Comparison of ENCODE assay signal across 8 cellular contexts in the genomic region with DNA sequence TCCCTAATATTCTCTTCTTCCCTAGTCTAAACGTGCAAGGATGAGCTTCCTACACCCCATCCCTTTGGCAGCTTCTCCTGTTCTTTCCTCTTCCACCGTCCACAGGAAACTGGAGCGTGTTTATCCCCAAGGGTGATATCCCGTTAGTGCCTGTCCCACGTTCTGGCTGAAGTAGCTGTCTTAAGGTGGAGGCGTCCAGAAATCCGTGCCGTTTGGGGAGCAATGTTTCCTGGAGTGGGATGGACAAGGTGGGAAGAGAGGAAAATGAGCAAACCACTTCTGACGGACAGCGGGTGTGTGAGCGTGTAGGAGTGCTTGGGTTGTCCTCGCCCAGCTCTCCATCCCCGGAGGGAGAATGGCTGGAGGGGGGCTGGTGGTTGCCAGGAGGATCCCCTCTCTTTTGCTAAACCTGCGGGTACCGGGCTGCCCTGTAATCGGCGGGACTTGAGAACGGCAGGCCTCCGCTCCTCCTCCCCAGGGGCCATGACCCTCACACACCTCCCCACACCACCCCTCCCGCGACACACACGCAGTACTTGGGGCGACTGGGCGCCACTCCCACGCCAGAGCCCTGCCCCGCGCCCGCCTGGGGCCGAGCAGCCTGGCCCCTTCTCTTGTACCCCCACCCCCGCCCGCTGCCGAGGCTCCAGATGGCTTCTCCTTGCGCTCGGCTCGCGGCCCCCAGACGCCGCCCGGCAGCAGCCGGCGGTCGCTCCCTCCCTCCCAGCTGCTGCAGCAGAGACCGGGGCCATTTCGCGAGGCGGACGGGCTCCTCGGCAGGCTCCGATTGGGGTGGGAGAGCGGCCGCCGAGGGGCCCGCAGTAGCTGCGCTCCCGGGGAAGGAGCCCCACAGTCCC. TPM values are rescaled to one million over a fixed set of nuclear protein-coding genes. Genes with fewer than 3 reads are reported as not detected.
DNase-seq lines count a peak whose midpoint lies in the region; ATAC-seq and TF ChIP-seq lines count a peak whose summit lies in the region.

No MANE protein-coding gene starts in this region.

- DNase-seq in NCI-H82 (lab: John Stamatoyannopoulos, UW), result peak; percentile 84
- DNase-seq in NCI-H82 treated with DMSO at 0.1 percent for 48 hours (lab: John Stamatoyannopoulos, UW; ENCODE audit: unreplicated experiment), result no peak
- DNase-seq in T-helper 22 cell (ENCODE audit: low read depth), result peak; percentile 26
- peak; percentile 38 for DNase-seq in endothelial cell (ENCODE audit: low spot score)
- DNase-seq in naive B cell, result no peak
- peak; percentile 56 to 82 for DNase-seq in aorta
- no peak for DNase-seq in GOT3 (lab: John Stamatoyannopoulos, UW)

- H3K36me3 ChIP-seq in aorta (ENCODE audit: control insufficient read depth in 1 of 2, insufficient read depth in 2 of 2, low read length in 1 of 2), result no peaks in the 10 kb centered on the region

- H3K9me3 ChIP-seq in aorta (ENCODE audit: control insufficient read depth, low read length), result peaks cover 2% of the 10 kb centered on the region

- peaks cover 53% of the 10 kb centered on the region for H3K4me1 Mint-ChIP-seq in endothelial cell (ENCODE audit: unreplicated experiment)
- H3K4me1 Mint-ChIP-seq in naive B cell, result peaks cover 51 to 54% (median 52%) of the 10 kb centered on the region in 3 donors

- H3K9me3 Mint-ChIP-seq in endothelial cell (ENCODE audit: unreplicated experiment) (no peaks in the 10 kb centered on the region), naive B cell (peaks cover 2 to 14% (median 7%) of the 10 kb centered on the region in 7 donors)

- no peak overlapping the region for H3K27ac ChIP-seq in aorta (ENCODE audit: low read depth in 1 of 2, low read length in 2 of 2)

- intact Hi-C loops in aorta (cut with DNase I), result loop anchor here (2.0 to 5.0 kb wide), 2 partner anchors 107 to 111 kb away; a partner anchor contains a TSS

- H3K27me3 Mint-ChIP-seq in endothelial cell (ENCODE audit: unreplicated experiment), result peaks cover 40% of the 10 kb centered on the region
- no peaks in the 10 kb centered on the region for H3K27me3 Mint-ChIP-seq in naive B cell

- ATAC-seq in HG03108 (IDR thresholded peaks at IDR 0.05; ENCODE audit: unreplicated experiment) (peak; percentile 17), naive B cell (ENCODE audit: low read depth in 2 of 2) (peak; percentile 44 to 47), aorta (ENCODE audit: low FRiP score) (peak; percentile 80)

- no peaks in the 10 kb centered on the region for H3K27me3 ChIP-seq in aorta (ENCODE audit: control insufficient read depth in 1 of 2, insufficient read depth in 2 of 2, low read length in 1 of 2)

- H3K4me3 Mint-ChIP-seq in endothelial cell (ENCODE audit: unreplicated experiment) (peak overlapping the region; percentile 95), naive B cell (peak overlapping the region; percentile 90 to 100 (median 98))

- no peak for TF ChIP-seq CTCF in endothelial cell (IDR thresholded peaks at IDR 0.05; ENCODE audit: unreplicated experiment)

- H3K4me1 ChIP-seq in aorta (ENCODE audit: control insufficient read depth in 1 of 2, insufficient read depth in 2 of 2, low read length in 2 of 2), result no peaks in the 10 kb centered on the region

- peak overlapping the region; percentile 45 to 71 for H3K4me3 ChIP-seq in aorta (ENCODE audit: low read length in 2 of 2)

- 1% methylated on average over 53 to 55 of the region's 55 CpGs for WGBS in aorta, 2 donors

- H3K36me3 Mint-ChIP-seq in endothelial cell (ENCODE audit: low read depth, unreplicated experiment), result peaks cover 21% of the 10 kb centered on the region
- peaks cover 0 to 8% of the 10 kb centered on the region in 2 donors for H3K36me3 Mint-ChIP-seq in naive B cell

- H3K27ac Mint-ChIP-seq in endothelial cell (ENCODE audit: unreplicated experiment) (peak overlapping the region; percentile 78), naive B cell (peak overlapping the region in 5 of 6 donors; percentile 66 to 100 (median 96))

RNA-seq across cellular contexts. Expression of a gene that starts 13.9 kb away (rescaled TPM):
- total RNA-seq in endothelial cell (ENCODE audit: unreplicated experiment), result 30.5 TPM
- 1 to 10 TPM in 5 of 6 donors, under 1 TPM in 1; 0.19 to 3.9 (median 2.1) TPM for polyA plus RNA-seq in naive B cell (ENCODE audit: low read depth in 6 of 6)
- 1 to 10 TPM; 3.6 to 4.8 TPM for total RNA-seq in aorta
- 1 to 10 TPM in 1 of 2 donors, under 1 TPM in 1; 0.31 to 1.0 TPM for polyA plus RNA-seq in aorta

Comparison
In these comparisons a context has a peak if more than half of its experiments do, and no peak if none do; other contexts are left out.
1. DNase-seq: peak in NCI-H82 (single experiment), T-helper 22 cell (single experiment), endothelial cell (single experiment) and aorta (2 of 2); none in NCI-H82 treated with DMSO at 0.1 percent for 48 hours (single experiment), naive B cell (single experiment) and GOT3 (single experiment).
2. ATAC-seq: peak in every context shown above with its lines; median percentile 80 in aorta; 46 in naive B cell; 17 in HG03108.